12 cellular contexts compared by ENCODE assay signal in the genomic region with DNA sequence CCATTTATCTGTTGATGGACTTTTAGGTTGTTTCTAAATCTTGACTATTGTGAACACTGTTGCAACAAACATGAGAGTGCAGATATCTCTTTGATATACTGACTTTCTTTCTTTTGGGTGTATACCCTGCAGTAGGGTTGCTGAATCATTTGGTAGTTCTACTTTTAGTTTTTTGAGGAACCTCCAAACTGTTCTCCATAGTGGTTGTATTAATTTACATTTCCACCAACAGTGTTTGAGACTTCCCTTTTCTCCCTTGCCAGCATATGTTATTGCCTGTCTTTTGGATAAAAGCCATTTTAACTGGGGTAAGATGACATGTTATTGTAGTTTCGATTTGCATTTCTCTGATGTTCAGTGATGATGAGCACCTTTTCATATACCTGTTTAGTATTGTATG.
"Had no signal": no experiment of that assay in that cellular context is flagged by ENCODE, and none has a peak within 500 bp of the region (broad histone marks: within the 10 kb centered on the region; RNA-seq: fewer than 3 reads in every experiment).

No MANE protein-coding gene starts in this region.

- H3K36me3 ChIP-seq: lower lobe of right lung, neutrophil, tibial artery had no signal

- H3K27ac ChIP-seq: lower lobe of right lung, neutrophil, tibial artery had no signal

- H3K4me1 ChIP-seq: lower lobe of right lung, tibial artery had no signal

- H3K27me3 ChIP-seq: neutrophil, tibial artery had no signal

- H3K9me3 ChIP-seq: neutrophil had no signal

- DNase-seq: activated CD4-positive, alpha-beta memory T cell treated with anti-CD3 and anti-CD28 coated beads, Interleukin-2, amount 10 ng/mL, durations not matched to agents 7 days and 5 days; activated CD4-positive, alpha-beta T cell treated with anti-CD3 and anti-CD28 coated beads for 1 hour; activated gamma-delta T cell; activated T-cell treated with anti-CD3 and anti-CD28 coated beads, Interleukin-2, amount 50 U/mL, for 48 hours; amygdala; erythroblast; lower lobe of right lung; midbrain; naive B cell; retina; tibial artery had no signal

- H3K4me3 ChIP-seq: lower lobe of right lung, tibial artery had no signal
